21 cellular contexts compared by ENCODE assay signal in genomic region chr12:103762473-103762872, GRCh38.
"Had no signal": no experiment of that assay in that cellular context is flagged by ENCODE, and none has a peak within 500 bp of the region (broad histone marks: within the 10 kb centered on the region; RNA-seq: fewer than 3 reads in every experiment).

No MANE protein-coding gene starts in this region.

- H3K4me3 ChIP-seq: colonic mucosa, coronary artery, dorsolateral prefrontal cortex, esophagus squamous epithelium, gastrocnemius medialis, heart left ventricle, heart right ventricle had no signal

- H3K27me3 ChIP-seq: colonic mucosa, dorsolateral prefrontal cortex, esophagus squamous epithelium, foreskin keratinocyte, gastrocnemius medialis, heart left ventricle, heart right ventricle had no signal

- H3K4me1 ChIP-seq: colonic mucosa, foreskin keratinocyte, heart left ventricle, heart right ventricle had no signal

- H3K36me3 ChIP-seq: heart left ventricle had no signal

- DNase-seq: colonic mucosa; cortex of kidney; dermis blood vessel endothelial cell; dorsolateral prefrontal cortex; effector CD4-positive, alpha-beta T cell; effector CD8-positive, alpha-beta T cell; effector memory CD4-positive, alpha-beta T cell; effector memory CD8-positive, alpha-beta T cell; endodermal cell; erythroblast; esophagus squamous epithelium; foreskin fibroblast; foreskin keratinocyte; foreskin melanocyte; gastrocnemius medialis; glutamatergic neuron; heart left ventricle; heart right ventricle had no signal

- ATAC-seq: effector memory CD8-positive, alpha-beta T cell; esophagus mucosa; foreskin keratinocyte; gastrocnemius medialis; heart left ventricle; heart right ventricle had no signal

- H3K27ac ChIP-seq: colonic mucosa, coronary artery, dorsolateral prefrontal cortex, epithelial cell of prostate, esophagus squamous epithelium, foreskin keratinocyte, gastrocnemius medialis, heart left ventricle, heart right ventricle had no signal

- H3K9me3 ChIP-seq: colonic mucosa, esophagus squamous epithelium, gastrocnemius medialis, heart left ventricle, heart right ventricle had no signal
